ENCODE assay signal across 1 cellular context in genomic region chr19:41957161-41957837, GRCh38.
TF ChIP-seq lines count a peak whose summit lies in the region.

No MANE protein-coding gene starts in this region.

TF ChIP-seq in IMR-90, 13 proteins besides CTCF, POLR2A, EP300 and RAD21 (continued from another document):
- TF ChIP-seq USF2 (IDR thresholded peaks at IDR 0.05; ENCODE audit: low read depth, low read length): no peak
- TF ChIP-seq BHLHE40 (IDR thresholded peaks at IDR 0.05; ENCODE audit: low read depth, low read length): no peak
- TF ChIP-seq RFX5 (IDR thresholded peaks at IDR 0.05; ENCODE audit: low read depth, low read length): no peak
- TF ChIP-seq MAZ (IDR thresholded peaks at IDR 0.05; ENCODE audit: borderline replicate concordance, low read depth, low read length): no peak
